In the genomic region with DNA sequence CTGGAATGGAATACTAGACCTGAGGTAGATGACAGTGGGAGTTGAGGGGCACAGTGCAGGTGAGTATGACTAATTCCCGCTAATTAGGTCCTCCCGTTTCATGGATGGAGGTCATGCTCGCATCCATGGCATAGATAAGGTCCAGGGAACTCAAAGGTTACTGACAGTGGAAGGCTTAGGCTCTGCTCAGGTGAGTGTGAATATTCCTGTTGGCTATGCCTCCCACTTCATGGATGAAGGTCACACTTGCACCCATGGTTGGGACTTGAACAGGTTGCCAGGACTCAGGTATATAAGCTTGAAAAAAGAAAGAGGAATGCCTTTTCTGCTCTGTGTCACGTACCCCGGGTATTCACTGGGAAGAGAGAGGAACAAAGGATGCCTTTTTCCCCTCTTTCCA, we compare ENCODE assay signal across 18 cellular contexts. TPM values are rescaled to one million over a fixed set of nuclear protein-coding genes. Genes with fewer than 3 reads are reported as not detected.
A peak's percentile ranks its signal among the peaks of the same experiment; 100 is the strongest.
DNase-seq lines count a peak whose midpoint lies in the region; ATAC-seq, FAIRE-seq and TF ChIP-seq lines count a peak whose summit lies in the region.
"Had no signal": no experiment of that assay in that cellular context is flagged by ENCODE, and none has a peak within 500 bp of the region (broad histone marks: within the 10 kb centered on the region; RNA-seq: fewer than 3 reads in every experiment).

No MANE protein-coding gene starts in this region.

- 3% methylated on average over 4 of the region's 5 CpGs for WGBS in K562 (ENCODE audit: insufficient coverage, low coverage, missing lambda C conversion rate)
- 87 to 93% methylated on average over 3 to 5 of the region's 5 CpGs for WGBS in transverse colon (ENCODE audit: low coverage in 1 of 2), 2 donors

- H3K9me3 ChIP-seq in HCT116 (ENCODE audit: control insufficient read depth in 1 of 2, insufficient read depth in 1 of 2, low read depth in 1 of 2, low read length in 2 of 2) (peaks cover 17 to 20% of the 10 kb centered on the region in 2 experiments; a peak in 2 of 4 replicates), HEK293 (ENCODE audit: control insufficient read depth, insufficient read depth, low read depth, low read length) (no peaks in the 10 kb centered on the region), K562 (replicated peaks; ENCODE audit: control insufficient read depth, insufficient read depth, low read depth, low read length) (peaks cover 7% of the 10 kb centered on the region), transverse colon (peaks cover 17 to 20% of the 10 kb centered on the region in 2 donors)

- intact Hi-C loops in HCT116 (cut with micrococcal nuclease) (no loop called here), K562 (cut with micrococcal nuclease) (no loop called here), transverse colon (cut with DNase I; ENCODE audit: low total_unique reads) (no loop called here)

- H3K27me3 ChIP-seq in HCT116 (ENCODE audit: insufficient read depth, low read length) (no peaks in the 10 kb centered on the region), K562 (ENCODE audit: control insufficient read depth in 2 of 2, insufficient read depth in 2 of 2, low read length in 2 of 2) (no peaks in the 10 kb centered on the region), transverse colon (no peaks in the 10 kb centered on the region)
- H3K27me3 ChIP-seq: BLaER1 had no signal

- no peaks in the 10 kb centered on the region for H3K9me1 ChIP-seq in K562 (ENCODE audit: control insufficient read depth, insufficient read depth, low read length)

- H2AFZ ChIP-seq in HCT116 (ENCODE audit: low read depth, low read length, poor library complexity, severe bottlenecking) (no peak overlapping the region), K562 (ENCODE audit: low read depth, low read length) (no peak overlapping the region)
- H2AFZ ChIP-seq: GM23338 had no signal

- ATAC-seq in HCT116 (no peak), K562 (no peak)
- ATAC-seq: CD8-positive, alpha-beta T cell; GM12878; GM23338 had no signal

- TF ChIP-seq POLR2A in HCT116 (IDR thresholded peaks at IDR 0.05; ENCODE audit: borderline replicate concordance, extremely low read depth, insufficient read depth, insufficient read length) (no peak), K562 (conservative IDR thresholded peaks at IDR 0.05) (no peak), transverse colon (IDR thresholded peaks at IDR 0.05) (no peak)

- H4K20me1 ChIP-seq in HCT116 (ENCODE audit: insufficient read depth), result no peaks in the 10 kb centered on the region
- H4K20me1 ChIP-seq in K562 (replicated peaks; ENCODE audit: control insufficient read depth, insufficient read depth, low read length), result no peaks in the 10 kb centered on the region
- H4K20me1 ChIP-seq: BLaER1 had no signal

- H3K27ac ChIP-seq in HCT116 (ENCODE audit: low read depth, low read length), result no peak overlapping the region
- no peak overlapping the region for H3K27ac ChIP-seq in HEK293 (ENCODE audit: extremely low read depth, low read depth, low read length)
- H3K27ac ChIP-seq in K562 (ENCODE audit: extremely low read depth, low read depth, low read length), result no peak overlapping the region
- H3K27ac ChIP-seq in transverse colon, result no peak overlapping the region
- H3K27ac ChIP-seq: BLaER1, C4-2B had no signal

- H3K4me2 ChIP-seq in HCT116 (ENCODE audit: low read length), result no peak overlapping the region
- no peak overlapping the region for H3K4me2 ChIP-seq in K562 (ENCODE audit: insufficient read depth, low read length)
- H3K4me2 ChIP-seq: BLaER1, GM23338 had no signal

- TF ChIP-seq EP300 in K562 (IDR thresholded peaks at IDR 0.05; ENCODE audit: low read length), result no peak
- TF ChIP-seq EP300 in transverse colon (IDR thresholded peaks at IDR 0.05; ENCODE audit: low read depth), result no peak

- DNase-seq in HCT116 (ENCODE audit: low read depth, low spot score), result no peak
- DNase-seq in K562 (ENCODE audit: extremely low read depth in 1 of 4, low spot score in 3 of 4), result no peak
- DNase-seq in urothelium cell line (ENCODE audit: low spot score), result no peak
- DNase-seq in NCI-H1694 (lab: John Stamatoyannopoulos, UW), result no peak
- DNase-seq in transverse colon, result no peak
- DNase-seq: Caco-2; CD4-positive, CD25-positive, alpha-beta regulatory T cell; CD8-positive, alpha-beta T cell; DMS153; DND-41; GDM1; H9 had no signal

- H3K4me1 ChIP-seq in HCT116 (ENCODE audit: control insufficient read depth in 1 of 2, insufficient read depth in 2 of 2, low read length in 2 of 2) (no peaks in the 10 kb centered on the region), HEK293 (ENCODE audit: control insufficient read depth, insufficient read depth, low read length) (no peaks in the 10 kb centered on the region), K562 (replicated peaks in 1 of 2; ENCODE audit: control insufficient read depth in 2 of 2, insufficient read depth in 2 of 2, low read length in 2 of 2) (peaks cover 0 to 8% of the 10 kb centered on the region in 2 experiments; a peak in 2 of 5 replicates), transverse colon (no peaks in the 10 kb centered on the region)
- H3K4me1 ChIP-seq: BLaER1, Caco-2 had no signal

- in situ Hi-C loops in K562 (cut with MboI) (no loop called here), transverse colon (cut with MboI; ENCODE audit: low pct_ligation_motif_present in 1 of 4, low pct_unique_long_range_greater_than_20kb in 1 of 4, low sequenced_read_pairs in 3 of 4) (loop anchor here in 1 of 4 donors (25.0 kb wide), 1 partner anchor 320 kb away; no protein-coding TSS in a partner anchor)

- FAIRE-seq in K562 (lab: Jason Lieb, UNC) (no peak), urothelium cell line (lab: Jason Lieb, UNC) (peak; percentile 66)
- FAIRE-seq: GM12878, GM19239 had no signal

- H3K79me2 ChIP-seq in HCT116 (ENCODE audit: insufficient read depth, low read length) (no peaks in the 10 kb centered on the region), K562 (ENCODE audit: control insufficient read depth, insufficient read depth, low read length) (no peaks in the 10 kb centered on the region)

- CTCF ChIA-PET in HCT116 (lab: Charles Lee), result no interaction called here
- CTCF ChIA-PET in HEK293 (lab: Yijun Ruan, JAX), result no interaction called here
- CTCF ChIA-PET in K562 (lab: Yijun Ruan, JAX; ENCODE audit: low intra/inter-chr PET ratio), result no interaction called here

- H3K9ac ChIP-seq in HCT116 (ENCODE audit: low read length) (no peak overlapping the region), K562 (ENCODE audit: insufficient read depth in 1 of 2, low read depth in 2 of 2, low read length in 2 of 2) (no peak overlapping the region)
- H3K9ac ChIP-seq: BLaER1 had no signal

- H3K9me2 ChIP-seq in HCT116 (ENCODE audit: insufficient read depth), result no peaks in the 10 kb centered on the region

- no peak overlapping the region for H3K4me3 ChIP-seq in HCT116 (replicated peaks in 1 of 2; ENCODE audit: low read depth in 1 of 2, low read length in 2 of 2)
- H3K4me3 ChIP-seq in HEK293 (ENCODE audit: low read depth, low read length), result no peak overlapping the region
- H3K4me3 ChIP-seq in K562, result no peak overlapping the region
- no peak overlapping the region for H3K4me3 ChIP-seq in transverse colon
- H3K4me3 ChIP-seq: BLaER1, GM12878, GM23338 had no signal

- H3K36me3 ChIP-seq in HCT116 (ENCODE audit: control insufficient read depth in 1 of 2, insufficient read depth in 2 of 2, low read length in 2 of 2) (no peaks in the 10 kb centered on the region), HEK293 (ENCODE audit: control insufficient read depth in 2 of 2, insufficient read depth in 1 of 2, low read length in 2 of 2) (no peaks in the 10 kb centered on the region), K562 (ENCODE audit: control insufficient read depth, insufficient read depth, low read length) (no peaks in the 10 kb centered on the region), transverse colon (no peaks in the 10 kb centered on the region)

- no peak for TF ChIP-seq RAD21 in HCT116 (IDR thresholded peaks at IDR 0.05; ENCODE audit: low read depth)
- TF ChIP-seq RAD21 in K562 (CRISPR knock-in tag; conservative IDR thresholded peaks at IDR 0.05 in 1 of 2, IDR thresholded peaks at IDR 0.05 in 1 of 2), result no peak

- POLR2A ChIA-PET in HCT116 (lab: Charles Lee), result no interaction called here
- POLR2A ChIA-PET in HEK293 (lab: Yijun Ruan, JAX), result no interaction called here
- POLR2A ChIA-PET in K562 (lab: Yijun Ruan, JAX), result no interaction called here

- BruUV-seq in HCT116 (replicated peaks; lab: Mats Ljungman, UMichigan) (no TSS peak), K562 (replicated peaks; lab: Mats Ljungman, UMichigan) (no TSS peak)

- TF ChIP-seq CTCF in HCT116 (IDR thresholded peaks at IDR 0.05 in 2 of 3, conservative IDR thresholded peaks at IDR 0.05 in 1 of 3; ENCODE audit: borderline replicate concordance in 1 of 3, insufficient read depth in 1 of 3, low read depth in 2 of 3, low read length in 2 of 3), result no peak
- TF ChIP-seq CTCF in HEK293 (tag by site-specific recombination; IDR thresholded peaks at IDR 0.05), result no peak
- no peak for TF ChIP-seq CTCF in K562 (IDR thresholded peaks at IDR 0.05 in 2 of 3, conservative IDR thresholded peaks at IDR 0.05 in 1 of 3; ENCODE audit: insufficient read depth in 2 of 3, low read depth in 1 of 3, low read length in 3 of 3)
- TF ChIP-seq CTCF in transverse colon (IDR thresholded peaks at IDR 0.05), result no peak

- RAD21 ChIA-PET in HCT116 (lab: Charles Lee; ENCODE audit: low non-redundant PET in 1 of 2, low total read pairs in 2 of 2, uncharacterized antibody in 2 of 2, unreplicated experiment in 2 of 2), result no interaction called here

RNA-seq across cellular contexts. Expression of a gene that starts 19.8 kb away (rescaled TPM):
- total RNA-seq in HCT116 (2021; ENCODE audit: unreplicated experiment) (17.6 TPM), K562 (2014; rRNA removed) (7.0 and 9.1 TPM in 2 replicates), K562 (2014; rRNA removed; fragmentation: Illumina TruSeq; extraction: Trizol) (8.9 and 9.6 TPM in 2 replicates), K562 (2015; rRNA removed; fragmentation: Illumina TruSeq; extraction: Trizol) (8.2 and 8.3 TPM in 2 replicates), K562 (2021) (11.1 and 11.5 TPM in 2 replicates), transverse colon (10 to 100 TPM; 52.1 to 67.0 (median 58.9) TPM)
- 10.7 and 11.7 TPM in 2 replicates for polyA plus RNA-seq in HCT116 (2012)
- total RNA-seq in K562 (2011; cell fraction: chromatin; rRNA removed; ENCODE audit: low replicate concordance), result 17.4 and 35.0 TPM in 2 replicates
- 9.3 and 9.8 TPM in 2 replicates for total RNA-seq in K562 (2011; cell fraction: nucleolus; rRNA removed)
- total RNA-seq in K562 (2011; cell fraction: nucleoplasm; rRNA removed), result 9.5 and 11.1 TPM in 2 replicates
- polyA plus RNA-seq in K562 (2011; rRNA removed) (7.5 and 10.0 TPM in 2 replicates), K562 (2014; fragmentation: Illumina TruSeq; extraction: Trizol) (10.0 and 11.3 TPM in 2 replicates), K562 (2014; fragmentation: Nextera tagmentation; extraction: Ambion mirVana) (1 to 10 TPM; 2.4 to 3.9 TPM), K562 (2014; rRNA removed) (8.6 and 9.0 TPM in 2 replicates)
- 7.6 and 8.1 TPM in 2 replicates for polyA plus RNA-seq in K562 (2011; cell fraction: cytosol; rRNA removed)
- 26.5 and 29.5 TPM in 2 replicates for polyA plus RNA-seq in K562 (2011; cell fraction: nucleus; rRNA removed)
- polyA plus RNA-seq in K562 (2012), result 8.2 and 9.3 TPM in 2 replicates
- 13.6 and 23.3 TPM in 2 replicates for polyA minus RNA-seq in K562 (2011; rRNA and poly(A)+ RNA removed)
- 8.3 and 9.6 TPM in 2 replicates for polyA minus RNA-seq in K562 (2011; cell fraction: cytosol; rRNA and poly(A)+ RNA removed)
- polyA minus RNA-seq in K562 (2011; cell fraction: nucleus; rRNA and poly(A)+ RNA removed), result 8.6 and 10.9 TPM in 2 replicates

RNA-seq across cellular contexts. Expression of a gene that starts 26.4 kb away (rescaled TPM):
- total RNA-seq in HCT116 (2021; ENCODE audit: unreplicated experiment) (10.2 TPM), K562 (2014; rRNA removed) (4.2 and 4.7 TPM in 2 replicates), K562 (2014; rRNA removed; fragmentation: Illumina TruSeq; extraction: Trizol) (2.1 and 2.3 TPM in 2 replicates), K562 (2015; rRNA removed; fragmentation: Illumina TruSeq; extraction: Trizol) (3.6 and 4.0 TPM in 2 replicates), K562 (2021) (4.0 and 6.0 TPM in 2 replicates), transverse colon (10 to 100 TPM; 23.9 to 30.0 (median 27.3) TPM)
- 13.2 and 13.7 TPM in 2 replicates for polyA plus RNA-seq in HCT116 (2012)
- total RNA-seq in K562 (2011; cell fraction: chromatin; rRNA removed; ENCODE audit: low replicate concordance), result 19.3 and 29.8 TPM in 2 replicates
- total RNA-seq in K562 (2011; cell fraction: nucleolus; rRNA removed), result 17.8 and 19.2 TPM in 2 replicates
- total RNA-seq in K562 (2011; cell fraction: nucleoplasm; rRNA removed), result 17.0 and 19.8 TPM in 2 replicates
- polyA plus RNA-seq in K562 (2011; rRNA removed) (8.0 and 10.2 TPM in 2 replicates), K562 (2014; fragmentation: Illumina TruSeq; extraction: Trizol) (4.5 and 6.0 TPM in 2 replicates), K562 (2014; fragmentation: Nextera tagmentation; extraction: Ambion mirVana) (1 to 10 TPM in 1 of 2 experiments, under 1 TPM in 1; 0.45 to 1.1 TPM), K562 (2014; rRNA removed) (6.4 and 7.0 TPM in 2 replicates)
- polyA plus RNA-seq in K562 (2011; cell fraction: cytosol; rRNA removed), result 11.7 and 14.1 TPM in 2 replicates
- polyA plus RNA-seq in K562 (2011; cell fraction: nucleus; rRNA removed), result 45.1 and 49.8 TPM in 2 replicates
- polyA plus RNA-seq in K562 (2012), result 5.1 and 8.0 TPM in 2 replicates
- 4.9 and 5.3 TPM in 2 replicates for polyA minus RNA-seq in K562 (2011; rRNA and poly(A)+ RNA removed)
- polyA minus RNA-seq in K562 (2011; cell fraction: cytosol; rRNA and poly(A)+ RNA removed), result 2.0 and 2.4 TPM in 2 replicates
- polyA minus RNA-seq in K562 (2011; cell fraction: nucleus; rRNA and poly(A)+ RNA removed), result 8.8 and 14.0 TPM in 2 replicates

RNA-seq across cellular contexts. Expression of a gene that starts 39.1 kb away (rescaled TPM):
- total RNA-seq in HCT116 (2021; ENCODE audit: unreplicated experiment) (245 TPM), K562 (2014; rRNA removed) (215 and 273 TPM in 2 replicates), K562 (2014; rRNA removed; fragmentation: Illumina TruSeq; extraction: Trizol) (109 and 132 TPM in 2 replicates), K562 (2015; rRNA removed; fragmentation: Illumina TruSeq; extraction: Trizol) (131 and 132 TPM in 2 replicates), K562 (2021) (211 and 214 TPM in 2 replicates), transverse colon (10 to 100 TPM; 36.7 to 99.1 (median 70.9) TPM)
- polyA plus RNA-seq in HCT116 (2012), result 223 and 254 TPM in 2 replicates
- total RNA-seq in K562 (2011; cell fraction: chromatin; rRNA removed; ENCODE audit: low replicate concordance), result 76.3 and 158 TPM in 2 replicates
- total RNA-seq in K562 (2011; cell fraction: nucleolus; rRNA removed), result 104 and 106 TPM in 2 replicates
- 71.8 and 73.3 TPM in 2 replicates for total RNA-seq in K562 (2011; cell fraction: nucleoplasm; rRNA removed)
- polyA plus RNA-seq in K562 (2011; rRNA removed) (196 and 209 TPM in 2 replicates), K562 (2014; fragmentation: Illumina TruSeq; extraction: Trizol) (174 and 184 TPM in 2 replicates), K562 (2014; fragmentation: Nextera tagmentation; extraction: Ambion mirVana) (100 to 1,000 TPM; 110 to 125 TPM), K562 (2014; rRNA removed) (220 and 244 TPM in 2 replicates)
- 233 and 355 TPM in 2 replicates for polyA plus RNA-seq in K562 (2011; cell fraction: cytosol; rRNA removed)
- 280 and 299 TPM in 2 replicates for polyA plus RNA-seq in K562 (2011; cell fraction: nucleus; rRNA removed)
- polyA plus RNA-seq in K562 (2012), result 165 and 193 TPM in 2 replicates
- polyA minus RNA-seq in K562 (2011; rRNA and poly(A)+ RNA removed), result 71.8 and 110 TPM in 2 replicates
- polyA minus RNA-seq in K562 (2011; cell fraction: cytosol; rRNA and poly(A)+ RNA removed), result 42.0 and 53.1 TPM in 2 replicates
- 30.8 and 50.8 TPM in 2 replicates for polyA minus RNA-seq in K562 (2011; cell fraction: nucleus; rRNA and poly(A)+ RNA removed)

RNA-seq across cellular contexts. Expression of a gene that starts 45.6 kb away (rescaled TPM):
- 24.0 TPM for total RNA-seq in HCT116 (2021; ENCODE audit: unreplicated experiment)
- polyA plus RNA-seq in HCT116 (2012), result 19.8 and 22.1 TPM in 2 replicates
- total RNA-seq in K562 (2011; cell fraction: chromatin; rRNA removed; ENCODE audit: low replicate concordance), result 32.8 and 68.6 TPM in 2 replicates
- 47.4 and 50.4 TPM in 2 replicates for total RNA-seq in K562 (2011; cell fraction: nucleolus; rRNA removed)
- total RNA-seq in K562 (2011; cell fraction: nucleoplasm; rRNA removed), result 42.5 and 44.3 TPM in 2 replicates
- total RNA-seq in K562 (2014; rRNA removed), result 11.3 and 11.5 TPM in 2 replicates
- total RNA-seq in K562 (2014; rRNA removed; fragmentation: Illumina TruSeq; extraction: Trizol), result 5.4 and 6.7 TPM in 2 replicates
- 5.7 TPM in 2 replicates for total RNA-seq in K562 (2015; rRNA removed; fragmentation: Illumina TruSeq; extraction: Trizol)
- total RNA-seq in K562 (2021), result 13.7 and 15.8 TPM in 2 replicates
- 9.7 and 15.0 TPM in 2 replicates for polyA plus RNA-seq in K562 (2011; rRNA removed)
- 14.0 and 17.3 TPM in 2 replicates for polyA plus RNA-seq in K562 (2011; cell fraction: cytosol; rRNA removed)
- polyA plus RNA-seq in K562 (2011; cell fraction: nucleus; rRNA removed), result 23.1 and 29.9 TPM in 2 replicates
- polyA plus RNA-seq in K562 (2012), result 8.0 and 12.3 TPM in 2 replicates
- 10.1 and 12.2 TPM in 2 replicates for polyA plus RNA-seq in K562 (2014; fragmentation: Illumina TruSeq; extraction: Trizol)
- 1 to 10 TPM; 5.6 to 5.9 TPM for polyA plus RNA-seq in K562 (2014; fragmentation: Nextera tagmentation; extraction: Ambion mirVana)
- 10.2 and 11.1 TPM in 2 replicates for polyA plus RNA-seq in K562 (2014; rRNA removed)
- 13.1 and 13.9 TPM in 2 replicates for polyA minus RNA-seq in K562 (2011; rRNA and poly(A)+ RNA removed)
- 10.6 and 15.7 TPM in 2 replicates for polyA minus RNA-seq in K562 (2011; cell fraction: cytosol; rRNA and poly(A)+ RNA removed)
- 11.6 and 15.0 TPM in 2 replicates for polyA minus RNA-seq in K562 (2011; cell fraction: nucleus; rRNA and poly(A)+ RNA removed)
- total RNA-seq in transverse colon, result 10 to 100 TPM; 19.1 to 50.1 (median 24.8) TPM
